Comparison of ENCODE assay signal across 9 cellular contexts in genomic region chr9:115042781-115043509, GRCh38.
DNase-seq lines count a peak whose midpoint lies in the region; ATAC-seq and FAIRE-seq lines count a peak whose summit lies in the region.
"Had no signal": no experiment of that assay in that cellular context is flagged by ENCODE, and none has a peak within 500 bp of the region (broad histone marks: within the 10 kb centered on the region; RNA-seq: fewer than 3 reads in every experiment).

No MANE protein-coding gene starts in this region.

- peak; percentile 68 for ATAC-seq in HG03565 (IDR thresholded peaks at IDR 0.05; ENCODE audit: unreplicated experiment)

- intact Hi-C loops in dendritic cell treated with granulocyte-macrophage colony-stimulating factor and Interleukin-4, amounts not matched to agents 40 ng/mL and 50 ng/mL, for 4 days (cut with micrococcal nuclease) = no loop called here

- H3K27me3 Mint-ChIP-seq in dendritic cell treated with granulocyte-macrophage colony-stimulating factor and Interleukin-4, amounts not matched to agents 40 ng/mL and 50 ng/mL, for 4 days = peaks cover 63% of the 10 kb centered on the region

- peaks cover 46% of the 10 kb centered on the region for H3K4me1 Mint-ChIP-seq in dendritic cell treated with granulocyte-macrophage colony-stimulating factor and Interleukin-4, amounts not matched to agents 40 ng/mL and 50 ng/mL, for 4 days (ENCODE audit: low read depth)

- DNase-seq in stimulated activated naive CD4-positive, alpha-beta T cell treated with Interleukin-2 at 50 U/mL for 16 hours (lab: John Stamatoyannopoulos, UW) = peak; percentile 24
- no peak for DNase-seq in stimulated activated naive CD4-positive, alpha-beta T cell (lab: John Stamatoyannopoulos, UW)
- DNase-seq in DMS153 (lab: John Stamatoyannopoulos, UW) (no peak), T-helper 9 cell (no peak), GM19239 (ENCODE audit: insufficient read length, low spot score) (no peak)
- no peak for DNase-seq in central memory CD4-positive, alpha-beta T cell
- DNase-seq: EL had no signal

- H3K4me3 Mint-ChIP-seq in dendritic cell treated with granulocyte-macrophage colony-stimulating factor and Interleukin-4, amounts not matched to agents 40 ng/mL and 50 ng/mL, for 4 days = no peak overlapping the region

- H3K27ac Mint-ChIP-seq in dendritic cell treated with granulocyte-macrophage colony-stimulating factor and Interleukin-4, amounts not matched to agents 40 ng/mL and 50 ng/mL, for 4 days = peak overlapping the region; percentile 55

- H3K9me3 Mint-ChIP-seq in dendritic cell treated with granulocyte-macrophage colony-stimulating factor and Interleukin-4, amounts not matched to agents 40 ng/mL and 50 ng/mL, for 4 days = no peaks in the 10 kb centered on the region

- FAIRE-seq in GM19239 (lab: Jason Lieb, UNC) = no peak

- H3K36me3 Mint-ChIP-seq in dendritic cell treated with granulocyte-macrophage colony-stimulating factor and Interleukin-4, amounts not matched to agents 40 ng/mL and 50 ng/mL, for 4 days (ENCODE audit: low read depth) = no peaks in the 10 kb centered on the region
